Comparison of ENCODE assay signal across 12 cellular contexts in genomic region chr2:224086226-224086911, GRCh38. TPM values are rescaled to one million over a fixed set of nuclear protein-coding genes. Genes with fewer than 3 reads are reported as not detected.
DNase-seq lines count a peak whose midpoint lies in the region; ATAC-seq, FAIRE-seq and TF ChIP-seq lines count a peak whose summit lies in the region.
"Had no signal": no experiment of that assay in that cellular context is flagged by ENCODE, and none has a peak within 500 bp of the region (broad histone marks: within the 10 kb centered on the region; RNA-seq: fewer than 3 reads in every experiment).

No MANE protein-coding gene starts in this region.

- no peak for TF ChIP-seq POLR2A in A549 (IDR thresholded peaks at IDR 0.05; ENCODE audit: low read length)

- FAIRE-seq in A549 (lab: Jason Lieb, UNC), result peak; percentile 63

- H3K9me3 ChIP-seq in A549 (no peaks in the 10 kb centered on the region), hepatocyte (ENCODE audit: low read depth) (no peaks in the 10 kb centered on the region)

- H3K4me1 ChIP-seq in A549, result peaks cover 29% of the 10 kb centered on the region
- no peaks in the 10 kb centered on the region for H3K4me1 ChIP-seq in hepatocyte (ENCODE audit: insufficient read depth)
- H3K4me1 ChIP-seq: neural progenitor cell had no signal

- H3K27ac ChIP-seq in A549 (peak overlapping the region; percentile 65 to 75), hepatocyte (peak overlapping the region; percentile 38), caudate nucleus (ENCODE audit: low read depth, low read length) (no peak overlapping the region)
- H3K27ac ChIP-seq: neural progenitor cell had no signal

- no peaks in the 10 kb centered on the region for H3K36me3 ChIP-seq in hepatocyte (replicated peaks; ENCODE audit: insufficient read depth, low read depth)
- H3K36me3 ChIP-seq: neural progenitor cell had no signal

- TF ChIP-seq RAD21 in A549 (conservative IDR thresholded peaks at IDR 0.05 in 1 of 2, IDR thresholded peaks at IDR 0.05 in 1 of 2), result no peak

- 10% methylated on average over 3 of the region's 3 CpGs for WGBS in A549 (ENCODE audit: missing lambda C conversion rate)
- 50% methylated on average over 3 of the region's 3 CpGs for WGBS in hepatocyte (ENCODE audit: low lambda C conversion rate, missing lambda C conversion rate)

- H3K79me2 ChIP-seq in hepatocyte, result no peaks in the 10 kb centered on the region

- no peaks in the 10 kb centered on the region for H3K27me3 ChIP-seq in hepatocyte
- H3K27me3 ChIP-seq: neural progenitor cell had no signal

- H3K4me3 ChIP-seq in A549, result no peak overlapping the region
- H3K4me3 ChIP-seq in HFF-Myc (replicated peaks; ENCODE audit: low read depth, low read length), result no peak overlapping the region
- H3K4me3 ChIP-seq in hepatocyte, result no peak overlapping the region
- H3K4me3 ChIP-seq: neural progenitor cell had no signal

- peak; percentile 33 to 57; a peak in 2 of 5 replicates for TF ChIP-seq EP300 in A549 (IDR thresholded peaks at IDR 0.05)

- H4K20me1 ChIP-seq in hepatocyte (ENCODE audit: insufficient read depth, poor library complexity, severe bottlenecking), result no peaks in the 10 kb centered on the region

- POLR2A ChIA-PET in A549 (lab: Yijun Ruan, JAX), result interaction anchor here (0.6 to 1.6 kb wide), 4 partner anchors 16 to 270 kb away, joined by 4 to 11 read pairs (median 5); partner anchors contain the start of gene SERPINE2
- POLR2A ChIA-PET in GM10248 (lab: Yijun Ruan, JAX), result no interaction called here

- no peak overlapping the region for H2AFZ ChIP-seq in hepatocyte
- H2AFZ ChIP-seq: neural progenitor cell had no signal

- no peaks in the 10 kb centered on the region for H3K9me2 ChIP-seq in hepatocyte (replicated peaks; ENCODE audit: insufficient read depth)

- CTCF ChIA-PET in A549 (lab: Yijun Ruan, JAX) (interaction anchor here (0.9 to 1.9 kb wide), 5 partner anchors 10 to 198 kb away, joined by 3 to 5 read pairs (median 4); no protein-coding TSS in a partner anchor), GM10248 (lab: Yijun Ruan, JAX) (interaction anchor here (1.1 kb wide), 1 partner anchor 9 kb away, joined by 3 read pairs; no protein-coding TSS in a partner anchor)

- ATAC-seq in A549, result peak; percentile 90
- no peak for ATAC-seq in activated CD4-positive, CD25-positive, alpha-beta regulatory T cell treated with anti-CD3 and anti-CD28 coated beads, Interleukin-2, amount 50 U/mL, for 24 hours

- DNase-seq in A549 (ENCODE audit: low read depth in 1 of 2, low spot score in 1 of 2) (peak; percentile 57 to 73), HFF-Myc (ENCODE audit: extremely low read depth, low read depth) (peak; percentile 85), amniotic epithelial cell (ENCODE audit: low read depth) (peak; percentile 94), hepatocyte (ENCODE audit: low spot score) (no peak), NCI-H526 (lab: John Stamatoyannopoulos, UW) (no peak), caudate nucleus (lab: John Stamatoyannopoulos, UW) (no peak), GM10248 (ENCODE audit: extremely low spot score) (no peak)
- DNase-seq: glutamatergic neuron; NK-92 treated with Interleukin-12 subunit alpha and Interleukin-12 subunit beta, amount 100 ng/mL, for 24 hours had no signal

- peak overlapping the region; percentile 62 for H3K4me2 ChIP-seq in A549
- H3K4me2 ChIP-seq in hepatocyte, result no peak overlapping the region
- H3K4me2 ChIP-seq: neural progenitor cell had no signal

- TF ChIP-seq CTCF in A549 (IDR thresholded peaks at IDR 0.05) (no peak), HFF-Myc (IDR thresholded peaks at IDR 0.05; ENCODE audit: low read depth, low read length, missing control alignments) (no peak), hepatocyte (IDR thresholded peaks at IDR 0.05; ENCODE audit: poor library complexity) (no peak), GM10248 (IDR thresholded peaks at IDR 0.05; ENCODE audit: control extremely low read depth, extremely low read depth, low read depth, missing control alignments) (no peak)

TF ChIP-seq in A549, 52 proteins besides CTCF, POLR2A, EP300 and RAD21 (continues in another document):
- TF ChIP-seq RARB (CRISPR knock-in tag; IDR thresholded peaks at IDR 0.05) (no peak), NR3C1 (IDR thresholded peaks at IDR 0.05) (no peak), TFCP2L1 (CRISPR knock-in tag; IDR thresholded peaks at IDR 0.05) (no peak), EHF (CRISPR knock-in tag; IDR thresholded peaks at IDR 0.05) (no peak), MYC (IDR thresholded peaks at IDR 0.05; ENCODE audit: borderline replicate concordance, low read length) (no peak), RCOR1 (IDR thresholded peaks at IDR 0.05; ENCODE audit: low read depth, low read length) (no peak), PHF8 (IDR thresholded peaks at IDR 0.05; ENCODE audit: borderline replicate concordance, low read depth) (no peak), HMGXB4 (CRISPR knock-in tag; IDR thresholded peaks at IDR 0.05; ENCODE audit: borderline replicate concordance) (no peak), NFE2L2 (conservative IDR thresholded peaks at IDR 0.05; ENCODE audit: low read length) (no peak), SREBF2 (IDR thresholded peaks at IDR 0.05) (no peak), GATA3 (IDR thresholded peaks at IDR 0.05; ENCODE audit: borderline replicate concordance) (peak; percentile 64; the same call in 1 of the 2 replicates), NPAS2 (CRISPR knock-in tag; IDR thresholded peaks at IDR 0.05; ENCODE audit: borderline replicate concordance) (no peak), KDM1A (IDR thresholded peaks at IDR 0.05; ENCODE audit: low read depth) (no peak), ELK1 (IDR thresholded peaks at IDR 0.05; ENCODE audit: low read depth, low read length) (no peak), RFX5 (IDR thresholded peaks at IDR 0.05) (no peak), KDM5A (IDR thresholded peaks at IDR 0.05) (no peak), FOSL2 (IDR thresholded peaks at IDR 0.05) (peak; percentile 91), FOSL2 (CRISPR knock-in tag; IDR thresholded peaks at IDR 0.05) (peak; percentile 88), CBX2 (IDR thresholded peaks at IDR 0.05; ENCODE audit: borderline replicate concordance, low read depth) (no peak), SMC3 (IDR thresholded peaks at IDR 0.05) (no peak), BHLHE40 (IDR thresholded peaks at IDR 0.05; ENCODE audit: low read depth, low read length) (no peak), CHD4 (IDR thresholded peaks at IDR 0.05; ENCODE audit: borderline replicate concordance) (no peak), HEYL (CRISPR knock-in tag; IDR thresholded peaks at IDR 0.05) (no peak), ZSCAN20 (CRISPR knock-in tag; IDR thresholded peaks at IDR 0.05) (no peak), JUN (IDR thresholded peaks at IDR 0.05) (peak; percentile 38 to 67; a peak in 3 of 5 replicates), HES2 (IDR thresholded peaks at IDR 0.05) (0 out of 2 replicates have a peak, but pooled peaks have one; percentile 20), USF2 (IDR thresholded peaks at IDR 0.05) (no peak), RNF2 (IDR thresholded peaks at IDR 0.05; ENCODE audit: borderline replicate concordance, low read depth) (no peak), POLR2AphosphoS2 (conservative IDR thresholded peaks at IDR 0.05; ENCODE audit: low read length) (no peak), HOXB5 (CRISPR knock-in tag; IDR thresholded peaks at IDR 0.05) (no peak), FOXS1 (CRISPR knock-in tag; IDR thresholded peaks at IDR 0.05) (no peak)

RNA-seq across cellular contexts. Expression of gene SERPINE2, which starts 47.3 kb away (rescaled TPM):
- 58.6 and 94.6 TPM in 2 replicates for polyA plus RNA-seq in A549 (2011; rRNA removed)
- 66.5 and 112 TPM in 2 replicates for polyA plus RNA-seq in A549 (2012; cell fraction: cytosol; rRNA removed)
- 96.1 and 160 TPM in 2 replicates for polyA plus RNA-seq in A549 (2012; cell fraction: nucleus; rRNA removed)
- 88.2 to 107 TPM (median 97.9 TPM) in 3 replicates for polyA plus RNA-seq in A549 (2017; fragmentation: RNase III; extraction: RNeasy Plus Mini Kit Qiagen cat#74134 plus additional on column Dnase treatment)
- 39.4 and 50.9 TPM in 2 replicates for polyA minus RNA-seq in A549 (2011; rRNA and poly(A)+ RNA removed)
- total RNA-seq in hepatocyte, result 153 and 186 TPM in 2 replicates
- 394 and 427 TPM in 2 replicates for polyA plus RNA-seq in hepatocyte
- polyA plus RNA-seq: CD14-positive monocyte had no signal

Comparison
In these comparisons a context has a peak if more than half of its experiments do, and no peak if none do; other contexts are left out.
1. ATAC-seq: peak in A549 (2 of 2); none in activated CD4-positive, CD25-positive, alpha-beta regulatory T cell treated with anti-CD3 and anti-CD28 coated beads, Interleukin-2, amount 50 U/mL, for 24 hours (0 of 2).
2. DNase-seq: peak in A549 (2 of 2), HFF-Myc (single experiment) and amniotic epithelial cell (single experiment); none in hepatocyte (single experiment), NCI-H526 (0 of 2), caudate nucleus (0 of 61) and GM10248 (single experiment).